ENCODE assay signal across 21 cellular contexts in the genomic region with DNA sequence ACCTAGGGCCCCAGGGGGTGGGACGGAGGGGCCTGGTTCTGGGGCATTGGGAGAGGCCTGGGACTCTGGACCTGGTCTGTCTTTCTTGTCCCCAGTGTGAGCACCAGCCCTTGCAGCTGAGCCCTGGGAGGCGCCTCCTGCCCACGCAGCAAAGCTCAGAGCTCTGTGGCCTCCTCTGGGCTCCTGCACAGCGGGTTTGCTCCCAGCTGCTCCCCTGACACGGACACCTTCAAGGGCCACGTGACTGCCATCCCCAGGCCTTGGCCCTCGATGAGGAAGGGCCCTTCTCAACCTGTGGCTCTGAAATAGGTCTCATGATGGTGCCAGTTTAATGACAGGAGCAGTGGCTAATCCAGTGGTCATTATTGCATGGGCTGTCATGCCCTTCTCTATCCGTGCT. TPM values are rescaled to one million over a fixed set of nuclear protein-coding genes. Genes with fewer than 3 reads are reported as not detected.
"Had no signal": no experiment of that assay in that cellular context is flagged by ENCODE, and none has a peak within 500 bp of the region (broad histone marks: within the 10 kb centered on the region; RNA-seq: fewer than 3 reads in every experiment).

No MANE protein-coding gene starts in this region.

- H3K4me3 Mint-ChIP-seq: T-helper 17 cell had no signal

- H3K9me3 ChIP-seq: MG63, SJCRH30 had no signal

- H3K4me3 ChIP-seq: MG63, SJCRH30 had no signal

- H3K27me3 ChIP-seq: MG63 had no signal

- H3K27ac Mint-ChIP-seq: T-helper 17 cell had no signal

- H3K4me1 Mint-ChIP-seq: T-helper 17 cell had no signal

- H3K27ac ChIP-seq: SJCRH30 had no signal

- DNase-seq: Karpas-422, KG1, MG63, NCI-H1092, NCI-H1105 treated with DMSO at 0.1 percent for 48 hours, NCI-H1417 treated with DMSO at 0.1 percent for 48 hours, NCI-H187, NCI-H2029, NCI-H2081 treated with DMSO at 0.1 percent for 48 hours, NCI-H2171, NCI-H226, NCI-H446, NCI-H510A, NCI-H524 treated with DMSO at 0.1 percent for 48 hours, NCI-H69, NCI-H774, PC-3, SHP77 treated with DMSO at 0.1 percent for 48 hours, SJCRH30, T-helper 1 cell, T-helper 17 cell had no signal

- H3K36me3 ChIP-seq: MG63, SJCRH30 had no signal

RNA-seq across cellular contexts. Expression of a gene that starts 31.5 kb away (rescaled TPM):
- total RNA-seq: PC-3, SJCRH30 had no signal
